Comparison of ENCODE assay signal across 24 cellular contexts in the genomic region with DNA sequence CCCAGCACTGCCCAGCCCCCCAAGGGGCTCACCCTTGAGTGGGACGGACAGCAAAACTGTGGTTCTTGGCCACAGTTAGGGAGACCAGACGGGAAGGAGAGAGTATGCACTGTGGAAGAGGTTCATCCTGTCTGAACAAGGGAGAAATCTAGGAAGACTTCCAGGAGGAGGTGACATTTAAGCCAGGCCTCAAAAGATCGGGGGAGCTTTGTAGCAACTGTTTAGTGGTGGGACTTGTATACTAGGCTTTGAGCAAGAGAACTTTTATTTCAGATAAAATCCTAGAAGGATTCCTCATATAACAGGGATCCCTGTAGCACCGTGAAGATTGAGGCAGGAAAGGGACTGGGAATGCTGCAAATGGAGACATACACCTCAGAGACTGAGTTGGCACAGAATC. TPM values are rescaled to one million over a fixed set of nuclear protein-coding genes. Genes with fewer than 3 reads are reported as not detected.
A peak's percentile ranks its signal among the peaks of the same experiment; 100 is the strongest.
DNase-seq lines count a peak whose midpoint lies in the region; ATAC-seq and TF ChIP-seq lines count a peak whose summit lies in the region.
"Had no signal": no experiment of that assay in that cellular context is flagged by ENCODE, and none has a peak within 500 bp of the region (broad histone marks: within the 10 kb centered on the region; RNA-seq: fewer than 3 reads in every experiment).

No MANE protein-coding gene starts in this region.

- H3K79me2 ChIP-seq in SK-N-SH (ENCODE audit: insufficient read depth) = no peaks in the 10 kb centered on the region

- H3K4me3 Mint-ChIP-seq in CD4-positive, alpha-beta memory T cell = no peak overlapping the region
- H3K4me3 Mint-ChIP-seq in brain = no peak overlapping the region
- peak overlapping the region; percentile 27 for H3K4me3 Mint-ChIP-seq in neural crest cell
- no peak overlapping the region for H3K4me3 Mint-ChIP-seq in chondrocyte (ENCODE audit: unreplicated experiment)
- H3K4me3 Mint-ChIP-seq: activated CD4-positive, alpha-beta T cell treated with anti-CD3 and anti-CD28 coated beads, Interleukin-2, amount 10 ng/mL, durations not matched to agents 24 days and 14 days; CD4-positive, alpha-beta T cell had no signal

- no peaks in the 10 kb centered on the region for H3K9me2 ChIP-seq in SK-N-SH

- no peaks in the 10 kb centered on the region for H3F3A ChIP-seq in SK-N-SH (replicated peaks; ENCODE audit: insufficient read depth)

- H4K20me1 ChIP-seq in SK-N-SH (ENCODE audit: insufficient read depth) = no peaks in the 10 kb centered on the region

- no peaks in the 10 kb centered on the region for H3K9me3 ChIP-seq in SK-N-SH
- H3K9me3 ChIP-seq in CD4-positive, alpha-beta memory T cell (ENCODE audit: control insufficient read depth in 1 of 2, low read length in 2 of 2) = no peaks in the 10 kb centered on the region
- H3K9me3 ChIP-seq: spleen, thyroid gland had no signal

- POLR2A ChIA-PET in SK-N-SH (lab: Yijun Ruan, JAX) = interaction anchor here (1.8 kb wide), 1 partner anchor 31 kb away, joined by 6 read pairs; a partner anchor contains a TSS
- POLR2A ChIA-PET in CD4-positive, alpha-beta memory T cell (lab: Charles Lee; ENCODE audit: partially characterized antibody) = no interaction called here

- DNase-seq in SK-N-SH = no peak
- DNase-seq in CD4-positive, alpha-beta memory T cell = no peak
- DNase-seq in neural crest cell (ENCODE audit: low read depth, low spot score) = no peak
- no peak for DNase-seq in MV-4-11 (lab: John Stamatoyannopoulos, UW)
- no peak for DNase-seq in chondrocyte (ENCODE audit: low spot score)
- DNase-seq: 8988T; activated CD4-positive, alpha-beta T cell treated with anti-CD3 and anti-CD28 coated beads, Interleukin-2, amount 10 ng/mL, durations not matched to agents 24 days and 14 days; activated effector memory CD4-positive, alpha-beta T cell treated with anti-CD3 and anti-CD28 coated beads, Interleukin-2, amount 50 U/mL, for 16 hours; CD4-positive, alpha-beta T cell; DMS153; kidney; mammary epithelial cell; NCI-H1105 treated with DMSO at 0.1 percent for 48 hours; NCI-H2029 treated with DMSO at 0.1 percent for 48 hours; NCI-H345; NCI-H748 treated with DMSO at 0.1 percent for 48 hours; occipital lobe; spleen; stimulated activated CD4-positive, alpha-beta T cell treated with anti-CD3 and anti-CD28 coated beads, Interleukin-4, amount 100 ng/mL, for 24 hours; stimulated activated naive CD8-positive, alpha-beta T cell treated with anti-CD3 and anti-CD28 coated beads, Interleukin-15, Interleukin-2, amounts not matched to agents 100 U/mL and 50 U/mL, for 24 hours; thyroid gland had no signal

- no peak overlapping the region for H2AFZ ChIP-seq in SK-N-SH (ENCODE audit: low read depth)

- no peaks in the 10 kb centered on the region for H3K27me3 Mint-ChIP-seq in CD4-positive, alpha-beta memory T cell
- H3K27me3 Mint-ChIP-seq in brain (peaks cover 3% of the 10 kb centered on the region), neural crest cell (ENCODE audit: low read depth) (peaks cover 25% of the 10 kb centered on the region), chondrocyte (ENCODE audit: low read depth) (no peaks in the 10 kb centered on the region)
- H3K27me3 Mint-ChIP-seq: activated CD4-positive, alpha-beta T cell treated with anti-CD3 and anti-CD28 coated beads, Interleukin-2, amount 10 ng/mL, durations not matched to agents 24 days and 14 days; CD4-positive, alpha-beta T cell had no signal

- H3K9me3 Mint-ChIP-seq in CD4-positive, alpha-beta memory T cell = peaks cover 0 to 2% (median 0%) of the 10 kb centered on the region in 8 donors
- H3K9me3 Mint-ChIP-seq in brain (no peaks in the 10 kb centered on the region), neural crest cell (no peaks in the 10 kb centered on the region), chondrocyte (ENCODE audit: low read depth) (no peaks in the 10 kb centered on the region)
- H3K9me3 Mint-ChIP-seq: activated CD4-positive, alpha-beta T cell treated with anti-CD3 and anti-CD28 coated beads, Interleukin-2, amount 10 ng/mL, durations not matched to agents 24 days and 14 days; CD4-positive, alpha-beta T cell had no signal

- 96% methylated on average over 4 of the region's 4 CpGs for WGBS in SK-N-SH (ENCODE audit: low lambda C conversion rate)

- ATAC-seq in SK-N-SH treated with all-trans-retinoic acid at 6 μM for 48 hours = no peak
- no peak for ATAC-seq in GM18511 (IDR thresholded peaks at IDR 0.05; ENCODE audit: unreplicated experiment)
- ATAC-seq: stimulated activated naive CD8-positive, alpha-beta T cell treated with anti-CD3 and anti-CD28 coated beads, Interleukin-15, Interleukin-2, amounts not matched to agents 100 U/mL and 50 U/mL, for 24 hours had no signal

- no peak overlapping the region for H3K9ac ChIP-seq in SK-N-SH

- no peak for TF ChIP-seq RAD21 in SK-N-SH (IDR thresholded peaks at IDR 0.05; ENCODE audit: low read length)

- H3K27ac Mint-ChIP-seq in CD4-positive, alpha-beta memory T cell = peak overlapping the region in 4 of 7 donors; percentile 17 to 85 (median 55)
- H3K27ac Mint-ChIP-seq in brain (peak overlapping the region; percentile 35 to 86 (median 53)), neural crest cell (ENCODE audit: unreplicated experiment) (no peak overlapping the region), chondrocyte (ENCODE audit: unreplicated experiment) (no peak overlapping the region)
- H3K27ac Mint-ChIP-seq: activated CD4-positive, alpha-beta T cell treated with anti-CD3 and anti-CD28 coated beads, Interleukin-2, amount 10 ng/mL, durations not matched to agents 24 days and 14 days had no signal

- H3K4me3 ChIP-seq in SK-N-SH (ENCODE audit: low read depth in 2 of 2, low read length in 1 of 2) = no peak overlapping the region
- H3K4me3 ChIP-seq in CD4-positive, alpha-beta memory T cell (ENCODE audit: low read length in 2 of 2) = no peak overlapping the region
- H3K4me3 ChIP-seq: spleen, thyroid gland had no signal

- no peaks in the 10 kb centered on the region for H3K27me3 ChIP-seq in SK-N-SH (ENCODE audit: insufficient read depth)
- no peaks in the 10 kb centered on the region for H3K27me3 ChIP-seq in CD4-positive, alpha-beta memory T cell (ENCODE audit: insufficient read depth, low read length)
- H3K27me3 ChIP-seq: spleen, thyroid gland had no signal

- H3K27ac ChIP-seq in SK-N-SH (ENCODE audit: low read depth in 2 of 2, low read length in 1 of 2) = peak overlapping the region in 1 of 2 experiments; percentile 67; a peak in 1 of 4 replicates
- no peak overlapping the region for H3K27ac ChIP-seq in CD4-positive, alpha-beta memory T cell (ENCODE audit: low read depth, low read length)
- H3K27ac ChIP-seq: spleen, thyroid gland had no signal

- TF ChIP-seq CTCF in SK-N-SH (IDR thresholded peaks at IDR 0.05) = no peak
- TF ChIP-seq CTCF in brain (conservative IDR thresholded peaks at IDR 0.05) = no peak
- no peak for TF ChIP-seq CTCF in neural crest cell (conservative IDR thresholded peaks at IDR 0.05)
- no peak for TF ChIP-seq CTCF in chondrocyte (IDR thresholded peaks at IDR 0.05)

- no peak for TF ChIP-seq EP300 in SK-N-SH (IDR thresholded peaks at IDR 0.05; ENCODE audit: borderline replicate concordance in 1 of 2, low read depth in 1 of 2, low read length in 1 of 2)

- H3K4me1 ChIP-seq in SK-N-SH (ENCODE audit: control insufficient read depth in 1 of 2, insufficient read depth in 2 of 2, low read depth in 1 of 2, low read length in 1 of 2) = peaks cover 0 to 30% of the 10 kb centered on the region in 2 experiments; a peak in 1 of 4 replicates
- H3K4me1 ChIP-seq in CD4-positive, alpha-beta memory T cell (ENCODE audit: insufficient read depth, low read length) = no peaks in the 10 kb centered on the region

- H3K36me3 Mint-ChIP-seq in CD4-positive, alpha-beta memory T cell = peaks cover 0 to 14% of the 10 kb centered on the region in 2 donors
- peaks cover 34% of the 10 kb centered on the region for H3K36me3 Mint-ChIP-seq in brain
- H3K36me3 Mint-ChIP-seq in neural crest cell (ENCODE audit: low read depth) = peaks cover 12% of the 10 kb centered on the region
- H3K36me3 Mint-ChIP-seq in chondrocyte (ENCODE audit: low read depth) = peaks cover 18% of the 10 kb centered on the region

- CTCF ChIA-PET in SK-N-SH (lab: Yijun Ruan, JAX) = interaction anchor here (0.7 to 4.1 kb wide), 6 partner anchors 25 to 125 kb away, joined by 3 to 16 read pairs (median 4); no protein-coding TSS in a partner anchor
- CTCF ChIA-PET in CD4-positive, alpha-beta memory T cell (lab: Charles Lee; ENCODE audit: partially characterized antibody) = interaction anchor here (11.7 kb wide), 1 partner anchor 50 kb away, joined by 234 read pairs; no protein-coding TSS in a partner anchor

- intact Hi-C loops in CD4-positive, alpha-beta memory T cell (cut with micrococcal nuclease) = no loop called here

- peaks cover 9 to 48% of the 10 kb centered on the region in 2 experiments for H3K36me3 ChIP-seq in SK-N-SH (replicated peaks in 1 of 2; ENCODE audit: control insufficient read depth in 1 of 2, insufficient read depth in 2 of 2, low read length in 1 of 2)
- H3K36me3 ChIP-seq in CD4-positive, alpha-beta memory T cell (ENCODE audit: insufficient read depth, low read length) = no peaks in the 10 kb centered on the region

- H3K4me1 Mint-ChIP-seq in CD4-positive, alpha-beta memory T cell = peaks cover 3 to 4% (median 4%) of the 10 kb centered on the region in 4 donors
- peaks cover 41% of the 10 kb centered on the region for H3K4me1 Mint-ChIP-seq in brain
- peaks cover 33% of the 10 kb centered on the region for H3K4me1 Mint-ChIP-seq in neural crest cell
- H3K4me1 Mint-ChIP-seq in chondrocyte (ENCODE audit: low read depth) = peaks cover 8% of the 10 kb centered on the region

- H3K4me2 ChIP-seq in SK-N-SH = no peak overlapping the region

TF ChIP-seq in SK-N-SH, 30 proteins besides CTCF, POLR2A, EP300 and RAD21:
- TF ChIP-seq POLR2AphosphoS5 (IDR thresholded peaks at IDR 0.05; ENCODE audit: low read depth, low read length) = 0 out of 2 replicates have a peak, but pooled peaks have one; percentile 1
- TF ChIP-seq ELF1 (IDR thresholded peaks at IDR 0.05) = no peak
- TF ChIP-seq EZH2phosphoT487 (IDR thresholded peaks at IDR 0.05; ENCODE audit: borderline replicate concordance, low read depth) = no peak

TF ChIP-seq in SK-N-SH treated with all-trans-retinoic acid at 6 μM for 48 hours, 23 proteins besides CTCF, POLR2A, EP300 and RAD21 (continues in another document):
- TF ChIP-seq ZFP3 (CRISPR knock-in tag; IDR thresholded peaks at IDR 0.05) (no peak), SNAI2 (CRISPR knock-in tag; IDR thresholded peaks at IDR 0.05) (no peak), GLIS3 (CRISPR knock-in tag; IDR thresholded peaks at IDR 0.05) (no peak), ZC3H10 (CRISPR knock-in tag; IDR thresholded peaks at IDR 0.05) (no peak), ZNF8 (CRISPR knock-in tag; IDR thresholded peaks at IDR 0.05) (no peak)

RNA-seq across cellular contexts. Expression of a gene that starts 30.8 kb away (rescaled TPM):
- polyA plus RNA-seq in SK-N-SH (2012; rRNA removed) (15.9 and 20.4 TPM in 2 replicates), brain (ENCODE audit: insufficient read depth, low read depth, low replicate concordance) (39.4 TPM)
- polyA plus RNA-seq in SK-N-SH (2012; cell fraction: cytosol; rRNA removed) = 5.3 and 8.6 TPM in 2 replicates
- 92.2 and 140 TPM in 2 replicates for polyA plus RNA-seq in SK-N-SH (2012; cell fraction: nucleus; rRNA removed)
- total RNA-seq in CD4-positive, alpha-beta memory T cell = 10 to 100 TPM in 1 of 2 experiments, 1 to 10 TPM in 1; 10.0 to 11.7 TPM
- polyA plus RNA-seq in CD4-positive, alpha-beta memory T cell = 10 to 100 TPM in 1 of 2 donors, 1 to 10 TPM in 1; 5.0 to 15.5 TPM
- total RNA-seq in neural crest cell (128 and 132 TPM in 2 replicates), chondrocyte (22.8 to 26.7 TPM (median 23.4 TPM) in 3 replicates)

Comparison
In these comparisons a context has a peak if more than half of its experiments do, and no peak if none do; other contexts are left out.
1. H3K27ac Mint-ChIP-seq: peak in CD4-positive, alpha-beta memory T cell (4 of 7) and brain (5 of 5); none in neural crest cell (single experiment) and chondrocyte (single experiment).